In genomic region chr14:101760138-101761011, GRCh38 we compare ENCODE assay signal across 8 cellular contexts. TPM values are rescaled to one million over a fixed set of nuclear protein-coding genes. Genes with fewer than 3 reads are reported as not detected.
DNase-seq lines count a peak whose midpoint lies in the region; ATAC-seq and TF ChIP-seq lines count a peak whose summit lies in the region.

No MANE protein-coding gene starts in this region.

- DNase-seq in NCI-H345 (lab: John Stamatoyannopoulos, UW) (peak; percentile 99), cardiac fibroblast (ENCODE audit: low read depth in 2 of 2) (peak; percentile 98 to 100), immature natural killer cell (peak; percentile 88 to 93 (median 92))
- DNase-seq in activated CD4-positive, CD25-positive, alpha-beta regulatory T cell (lab: John Stamatoyannopoulos, UW): peak; percentile 94 to 100 (median 96)

- peak overlapping the region; percentile 78 to 91 (median 87) for H3K27ac Mint-ChIP-seq in immature natural killer cell

- H3K4me1 Mint-ChIP-seq in immature natural killer cell: peaks cover 61 to 71% of the 10 kb centered on the region in 2 donors

- H3K4me3 ChIP-seq in cardiac fibroblast (replicated peaks in 1 of 2; ENCODE audit: low read depth in 2 of 2, low read length in 2 of 2): peak overlapping the region in 1 of 2 donors; percentile 88
- H3K4me3 ChIP-seq in skin epidermis: peak overlapping the region; percentile 75 to 95 (median 91)

- no peaks in the 10 kb centered on the region for H3K9me3 Mint-ChIP-seq in immature natural killer cell

- H3K27ac ChIP-seq in 22Rv1 (peak overlapping the region; percentile 80; the same call in 1 of the 2 replicates), skin epidermis (peak overlapping the region in 18 of 21 experiments; percentile 76 to 95 (median 88))

- peaks cover 16 to 22% (median 21%) of the 10 kb centered on the region in 3 donors for H3K36me3 Mint-ChIP-seq in immature natural killer cell

- peak overlapping the region; percentile 64 to 77 (median 69) for H3K4me3 Mint-ChIP-seq in immature natural killer cell

- TF ChIP-seq CTCF in 22Rv1 (IDR thresholded peaks at IDR 0.05) (no peak), cardiac fibroblast (IDR thresholded peaks at IDR 0.05; ENCODE audit: low read depth, low read length) (no peak)

- H3K27me3 Mint-ChIP-seq in immature natural killer cell (ENCODE audit: low read depth in 3 of 3): peaks cover 9 to 26% (median 26%) of the 10 kb centered on the region in 3 donors

- peak; percentile 37 for ATAC-seq in GM18873 (IDR thresholded peaks at IDR 0.05; ENCODE audit: low FRiP score, unreplicated experiment)
- peak; percentile 60 for ATAC-seq in HG03175 (IDR thresholded peaks at IDR 0.05; ENCODE audit: unreplicated experiment)

RNA-seq across cellular contexts. Expression of gene PPP2R5C, which starts 1.1 kb away (rescaled TPM):
- 100 to 1,000 TPM; 214 to 250 (median 236) TPM for polyA plus RNA-seq in immature natural killer cell
